27 cellular contexts compared by ENCODE assay signal in genomic region chr11:92457250-92457649, GRCh38.
DNase-seq lines count a peak whose midpoint lies in the region; ATAC-seq, FAIRE-seq and TF ChIP-seq lines count a peak whose summit lies in the region.
"Had no signal": no experiment of that assay in that cellular context is flagged by ENCODE, and none has a peak within 500 bp of the region (broad histone marks: within the 10 kb centered on the region; RNA-seq: fewer than 3 reads in every experiment).

No MANE protein-coding gene starts in this region.

- no peak overlapping the region for H3K27ac Mint-ChIP-seq in Calu3 (ENCODE audit: unreplicated experiment)
- H3K27ac Mint-ChIP-seq: activated naive CD4-positive, alpha-beta T cell treated with anti-CD3 and anti-CD28 coated beads for 36 hours; stimulated activated effector memory CD8-positive, alpha-beta T cell treated with anti-CD3 and anti-CD28 coated beads, Interleukin-12 subunit alpha, Interleukin-12 subunit beta, amount 100 ng/mL, for 72 hours; T-helper 2 cell treated with Interferon-gamma antibody and Interleukin-4, amounts not matched to agents 5 μg/mL and 100 μg/mL, for 36 hours had no signal

- H3K36me3 ChIP-seq in bronchial epithelial cell (ENCODE audit: control insufficient read depth, insufficient read depth, low read length) = no peaks in the 10 kb centered on the region
- H3K36me3 ChIP-seq: gastroesophageal sphincter, spleen, upper lobe of right lung had no signal

- no peaks in the 10 kb centered on the region for H3K9me3 Mint-ChIP-seq in Calu3 (ENCODE audit: low read depth, unreplicated experiment)
- H3K9me3 Mint-ChIP-seq: activated naive CD4-positive, alpha-beta T cell treated with anti-CD3 and anti-CD28 coated beads for 36 hours; activated T-cell treated with anti-CD3 and anti-CD28 coated beads, Interleukin-2, amount 50 U/mL, for 4 hours; T-helper 2 cell treated with Interferon-gamma antibody and Interleukin-4, amounts not matched to agents 5 μg/mL and 100 μg/mL, for 36 hours had no signal

- no peaks in the 10 kb centered on the region for H3K36me3 Mint-ChIP-seq in Calu3 (ENCODE audit: insufficient read depth, unreplicated experiment)
- H3K36me3 Mint-ChIP-seq: stimulated activated effector memory CD8-positive, alpha-beta T cell treated with anti-CD3 and anti-CD28 coated beads, Interleukin-12 subunit alpha, Interleukin-12 subunit beta, amount 100 ng/mL, for 72 hours had no signal

- ATAC-seq in HG02610 (IDR thresholded peaks at IDR 0.05; ENCODE audit: unreplicated experiment) (no peak), GM19328 (IDR thresholded peaks at IDR 0.05; ENCODE audit: unreplicated experiment) (no peak)
- ATAC-seq: activated T-cell treated with anti-CD3 and anti-CD28 coated beads, Interleukin-2, amount 50 U/mL, for 4 hours; gastroesophageal sphincter; right cardiac atrium; stimulated activated effector memory CD8-positive, alpha-beta T cell treated with anti-CD3 and anti-CD28 coated beads, Interleukin-12 subunit alpha, Interleukin-12 subunit beta, amount 100 ng/mL, for 72 hours; upper lobe of right lung had no signal

- BruUV-seq in Calu3 (replicated peaks; lab: Mats Ljungman, UMichigan) = no TSS peak

- H3K4me3 ChIP-seq in bronchial epithelial cell (ENCODE audit: low read depth, low read length) = no peak overlapping the region
- H3K4me3 ChIP-seq: gastroesophageal sphincter, spleen, upper lobe of right lung had no signal

- TF ChIP-seq CTCF in Calu3 (IDR thresholded peaks at IDR 0.05; ENCODE audit: unreplicated experiment) = no peak
- no peak for TF ChIP-seq CTCF in bronchial epithelial cell (IDR thresholded peaks at IDR 0.05; ENCODE audit: insufficient read depth, low read length, severe bottlenecking)

- H3K27me3 ChIP-seq in bronchial epithelial cell (ENCODE audit: control insufficient read depth, insufficient read depth, low read length) = no peaks in the 10 kb centered on the region
- H3K27me3 ChIP-seq: gastroesophageal sphincter, spleen, upper lobe of right lung had no signal

- CTCF ChIA-PET in Calu3 (lab: Charles Lee) = no interaction called here

- intact Hi-C loops in Calu3 (cut with micrococcal nuclease; ENCODE audit: unreplicated experiment) = no loop called here

- FAIRE-seq in bronchial epithelial cell (lab: Jason Lieb, UNC) = no peak
- FAIRE-seq in frontal cortex (lab: Jason Lieb, UNC) = no peak
- FAIRE-seq: D721Med, H1 had no signal

- no peak overlapping the region for H3K4me3 Mint-ChIP-seq in Calu3 (ENCODE audit: low read depth, unreplicated experiment)
- H3K4me3 Mint-ChIP-seq: activated naive CD4-positive, alpha-beta T cell treated with anti-CD3 and anti-CD28 coated beads for 36 hours; activated T-cell treated with anti-CD3 and anti-CD28 coated beads, Interleukin-2, amount 50 U/mL, for 4 hours; stimulated activated effector memory CD8-positive, alpha-beta T cell treated with anti-CD3 and anti-CD28 coated beads, Interleukin-12 subunit alpha, Interleukin-12 subunit beta, amount 100 ng/mL, for 72 hours; T-helper 2 cell treated with Interferon-gamma antibody and Interleukin-4, amounts not matched to agents 5 μg/mL and 100 μg/mL, for 36 hours had no signal

- peaks cover 20% of the 10 kb centered on the region for H3K4me1 Mint-ChIP-seq in Calu3 (ENCODE audit: low read depth, unreplicated experiment)
- H3K4me1 Mint-ChIP-seq: stimulated activated effector memory CD8-positive, alpha-beta T cell treated with anti-CD3 and anti-CD28 coated beads, Interleukin-12 subunit alpha, Interleukin-12 subunit beta, amount 100 ng/mL, for 72 hours had no signal

- peak; percentile 3 for DNase-seq in Calu3
- peak; percentile 44 for DNase-seq in NCI-H446 treated with DMSO at 0.1 percent for 48 hours (lab: John Stamatoyannopoulos, UW)
- DNase-seq in bronchial epithelial cell (ENCODE audit: low read depth) = peak; percentile 52
- DNase-seq in iris pigment epithelial cell (ENCODE audit: low read depth) = peak; percentile 5
- DNase-seq in frontal cortex (ENCODE audit: low spot score in 2 of 2) = no peak
- DNase-seq in activated T-cell treated with anti-CD3 and anti-CD28 coated beads, Interleukin-2, amount 50 U/mL, for 48 hours = no peak
- DNase-seq: ACHN; activated CD4-positive, alpha-beta T cell treated with anti-CD3 and anti-CD28 coated beads for 4 hours; activated naive CD4-positive, alpha-beta T cell treated with anti-CD3 and anti-CD28 coated beads for 36 hours; activated T-cell treated with anti-CD3 and anti-CD28 coated beads, Interleukin-2, amount 50 U/mL, for 4 hours; amniotic stem cell; cerebellar nuclear complex; islet precursor cell; Karpas-422; NCI-H1694 treated with DMSO at 0.1 percent for 48 hours; right cardiac atrium; RPMI8226; spleen; stimulated activated CD4-positive, alpha-beta T cell treated with anti-CD3 and anti-CD28 coated beads, Interleukin-2, amount 100 ng/mL, for 48 hours; upper lobe of right lung had no signal

- no peaks in the 10 kb centered on the region for H3K27me3 Mint-ChIP-seq in Calu3 (ENCODE audit: unreplicated experiment)

Comparison
In these comparisons a context has a peak if more than half of its experiments do, and no peak if none do; other contexts are left out.
1. DNase-seq: peak in Calu3 (single experiment), NCI-H446 treated with DMSO at 0.1 percent for 48 hours (single experiment), bronchial epithelial cell (single experiment) and iris pigment epithelial cell (single experiment); none in frontal cortex (0 of 2) and activated T-cell treated with anti-CD3 and anti-CD28 coated beads, Interleukin-2, amount 50 U/mL, for 48 hours (0 of 2).